ENCODE assay signal across 8 cellular contexts in the genomic region with DNA sequence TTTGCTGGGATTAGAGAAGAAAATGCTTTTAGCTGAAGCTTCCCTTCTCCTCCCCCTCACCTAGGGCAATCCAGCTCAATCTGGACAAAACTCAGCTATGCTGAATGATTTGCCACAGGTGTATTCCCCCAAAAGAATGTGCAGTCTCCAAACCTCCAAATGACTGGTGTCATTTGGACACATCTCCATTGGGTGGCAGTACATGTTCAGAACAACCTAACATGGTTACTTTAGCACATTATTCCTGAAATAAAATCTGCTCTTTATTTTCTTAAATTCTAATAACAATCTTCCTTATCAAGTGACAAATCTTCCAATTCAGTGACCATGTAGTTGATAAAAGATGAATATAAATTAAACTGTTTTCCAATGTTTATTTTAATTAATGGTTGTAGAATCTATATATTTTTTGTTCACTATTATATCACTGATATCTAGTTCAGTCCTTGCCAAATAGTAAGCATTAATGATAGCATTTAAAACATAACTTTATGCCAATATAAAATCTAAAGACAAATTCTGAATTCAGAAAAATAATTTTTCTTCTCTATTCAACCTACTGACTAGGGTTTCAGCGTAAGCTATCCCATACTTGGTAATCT.
DNase-seq lines count a peak whose midpoint lies in the region; ATAC-seq and TF ChIP-seq lines count a peak whose summit lies in the region.

No MANE protein-coding gene starts in this region.

- H3K36me3 ChIP-seq in ACC112 (ENCODE audit: insufficient read depth, low read length) (no peaks in the 10 kb centered on the region), Loucy (ENCODE audit: insufficient read depth, low read length) (no peaks in the 10 kb centered on the region)

- no peak overlapping the region for H3K4me2 ChIP-seq in Loucy (ENCODE audit: low read depth, low read length, poor library complexity, severe bottlenecking)

- no peaks in the 10 kb centered on the region for H3K27me3 ChIP-seq in ACC112 (ENCODE audit: insufficient read depth, low read length)
- H3K27me3 ChIP-seq in Loucy (ENCODE audit: insufficient read depth, low read length, poor library complexity, severe bottlenecking): no peaks in the 10 kb centered on the region

- H3K9ac ChIP-seq in Loucy (ENCODE audit: low read depth, low read length, poor library complexity, severe bottlenecking): no peak overlapping the region

- H3K27ac ChIP-seq in ACC112 (ENCODE audit: low read depth, low read length): no peak overlapping the region

- intact Hi-C loops in posterior cingulate gyrus (cut with DNase I): loop anchor here (2.0 kb wide), 1 partner anchor 1048 kb away; no protein-coding TSS in a partner anchor

- H3K4me1 ChIP-seq in ACC112 (ENCODE audit: control insufficient read depth, insufficient read depth, low read length, unreplicated experiment) (peaks cover 22% of the 10 kb centered on the region), Loucy (ENCODE audit: insufficient read depth, low read length, poor library complexity, severe bottlenecking) (no peaks in the 10 kb centered on the region)

- H3K9me2 ChIP-seq in Loucy (replicated peaks; ENCODE audit: low read depth, low read length): no peaks in the 10 kb centered on the region

- ATAC-seq in GM19328 (IDR thresholded peaks at IDR 0.05; ENCODE audit: unreplicated experiment): no peak

- in situ Hi-C loops in astrocyte of the spinal cord (cut with HindIII; ENCODE audit: low sequenced_read_pairs): no loop called here

- H3K79me2 ChIP-seq in ACC112 (ENCODE audit: control insufficient read depth, insufficient read depth, low read length, unreplicated experiment) (no peaks in the 10 kb centered on the region), Loucy (ENCODE audit: insufficient read depth, low read length) (no peaks in the 10 kb centered on the region)

- H3K9me3 ChIP-seq in Loucy (ENCODE audit: insufficient read depth, low read depth, low read length): no peaks in the 10 kb centered on the region; the same call in 1 of the 2 replicates

- H4K20me1 ChIP-seq in Loucy (ENCODE audit: insufficient read depth, low read length, poor library complexity, severe bottlenecking): no peaks in the 10 kb centered on the region

- peak overlapping the region; percentile 18; the same call in 1 of the 2 replicates for H3K4me3 ChIP-seq in ACC112 (ENCODE audit: low read depth, low read length)
- H3K4me3 ChIP-seq in GM12864 (ENCODE audit: low read depth, low read length): no peak overlapping the region
- H3K4me3 ChIP-seq in Loucy (ENCODE audit: low read length, poor library complexity, severe bottlenecking): no peak overlapping the region
- H3K4me3 ChIP-seq in astrocyte of the spinal cord (ENCODE audit: low read depth, low read length): no peak overlapping the region

- peak overlapping the region; percentile 66 for H2AFZ ChIP-seq in ACC112 (ENCODE audit: low read length, unreplicated experiment)
- H2AFZ ChIP-seq in Loucy (ENCODE audit: low read length): no peak overlapping the region

- no peaks in the 10 kb centered on the region for H3F3A ChIP-seq in Loucy (ENCODE audit: low read depth)

- DNase-seq in GM12864 (ENCODE audit: low read depth) (peak; percentile 1), astrocyte of the spinal cord (ENCODE audit: low read depth, low spot score) (peak; percentile 49), left kidney (ENCODE audit: low read depth, low spot score) (peak; percentile 54), posterior cingulate gyrus (no peak)
- DNase-seq in stimulated activated naive CD4-positive, alpha-beta T cell treated with Interleukin-2 at 50 U/mL for 16 hours (lab: John Stamatoyannopoulos, UW): no peak

- TF ChIP-seq CTCF in GM12864 (IDR thresholded peaks at IDR 0.05; ENCODE audit: low read depth, low read length, missing control alignments) (peak; percentile 51), Loucy (conservative IDR thresholded peaks at IDR 0.05; ENCODE audit: low read length) (peak; percentile 86), astrocyte of the spinal cord (IDR thresholded peaks at IDR 0.05; ENCODE audit: low read depth, low read length) (peak; percentile 68)

Comparison
In these comparisons a context has a peak if more than half of its experiments do, and no peak if none do; other contexts are left out.
1. DNase-seq: peak in GM12864 (single experiment), astrocyte of the spinal cord (single experiment) and left kidney (single experiment); none in stimulated activated naive CD4-positive, alpha-beta T cell treated with Interleukin-2 at 50 U/mL for 16 hours (single experiment) and posterior cingulate gyrus (0 of 10).
2. Peak in every context shown above with its lines, with median percentiles within 50 percentile points of each other: CTCF ChIP-seq.